1 cellular context compared by ENCODE assay signal in the genomic region with DNA sequence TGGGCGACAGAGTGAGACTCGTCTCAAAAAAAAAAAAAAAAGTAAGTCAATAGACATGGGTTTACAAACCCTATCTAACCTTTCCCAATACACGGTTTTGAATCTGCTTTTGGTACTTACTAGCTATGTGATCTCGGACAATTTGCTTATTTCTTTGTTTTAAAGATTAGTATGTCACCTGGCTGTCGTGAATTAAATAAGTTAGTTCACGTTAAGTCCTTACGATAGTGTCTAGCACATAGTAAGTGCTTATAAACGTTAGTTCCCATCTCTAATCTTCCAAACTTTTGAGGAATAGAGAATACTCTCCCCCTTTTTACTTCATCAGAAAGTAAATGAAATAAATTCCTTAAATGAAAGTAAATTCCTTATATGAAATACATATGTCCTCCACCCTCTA.
TF ChIP-seq lines count a peak whose summit lies in the region.

No MANE protein-coding gene starts in this region.

TF ChIP-seq in K562, 482 proteins besides CTCF, POLR2A, EP300 and RAD21 (continued from another document):
- TF ChIP-seq ZBTB40 (IDR thresholded peaks at IDR 0.05) = no peak
- TF ChIP-seq ZBTB40 (CRISPR knock-in tag; IDR thresholded peaks at IDR 0.05) = no peak
- TF ChIP-seq BHLHE40 (IDR thresholded peaks at IDR 0.05; ENCODE audit: low read length) = no peak
- TF ChIP-seq JUN (IDR thresholded peaks at IDR 0.05; ENCODE audit: borderline replicate concordance, low read depth, low read length) = no peak
- TF ChIP-seq JUN (CRISPR knock-in tag; IDR thresholded peaks at IDR 0.05; ENCODE audit: borderline replicate concordance) = no peak
- no peak for TF ChIP-seq ERF (CRISPR knock-in tag; IDR thresholded peaks at IDR 0.05)
- no peak for TF ChIP-seq TAF15 (IDR thresholded peaks at IDR 0.05; ENCODE audit: low read depth, low read length)
- TF ChIP-seq, protein P1, sequence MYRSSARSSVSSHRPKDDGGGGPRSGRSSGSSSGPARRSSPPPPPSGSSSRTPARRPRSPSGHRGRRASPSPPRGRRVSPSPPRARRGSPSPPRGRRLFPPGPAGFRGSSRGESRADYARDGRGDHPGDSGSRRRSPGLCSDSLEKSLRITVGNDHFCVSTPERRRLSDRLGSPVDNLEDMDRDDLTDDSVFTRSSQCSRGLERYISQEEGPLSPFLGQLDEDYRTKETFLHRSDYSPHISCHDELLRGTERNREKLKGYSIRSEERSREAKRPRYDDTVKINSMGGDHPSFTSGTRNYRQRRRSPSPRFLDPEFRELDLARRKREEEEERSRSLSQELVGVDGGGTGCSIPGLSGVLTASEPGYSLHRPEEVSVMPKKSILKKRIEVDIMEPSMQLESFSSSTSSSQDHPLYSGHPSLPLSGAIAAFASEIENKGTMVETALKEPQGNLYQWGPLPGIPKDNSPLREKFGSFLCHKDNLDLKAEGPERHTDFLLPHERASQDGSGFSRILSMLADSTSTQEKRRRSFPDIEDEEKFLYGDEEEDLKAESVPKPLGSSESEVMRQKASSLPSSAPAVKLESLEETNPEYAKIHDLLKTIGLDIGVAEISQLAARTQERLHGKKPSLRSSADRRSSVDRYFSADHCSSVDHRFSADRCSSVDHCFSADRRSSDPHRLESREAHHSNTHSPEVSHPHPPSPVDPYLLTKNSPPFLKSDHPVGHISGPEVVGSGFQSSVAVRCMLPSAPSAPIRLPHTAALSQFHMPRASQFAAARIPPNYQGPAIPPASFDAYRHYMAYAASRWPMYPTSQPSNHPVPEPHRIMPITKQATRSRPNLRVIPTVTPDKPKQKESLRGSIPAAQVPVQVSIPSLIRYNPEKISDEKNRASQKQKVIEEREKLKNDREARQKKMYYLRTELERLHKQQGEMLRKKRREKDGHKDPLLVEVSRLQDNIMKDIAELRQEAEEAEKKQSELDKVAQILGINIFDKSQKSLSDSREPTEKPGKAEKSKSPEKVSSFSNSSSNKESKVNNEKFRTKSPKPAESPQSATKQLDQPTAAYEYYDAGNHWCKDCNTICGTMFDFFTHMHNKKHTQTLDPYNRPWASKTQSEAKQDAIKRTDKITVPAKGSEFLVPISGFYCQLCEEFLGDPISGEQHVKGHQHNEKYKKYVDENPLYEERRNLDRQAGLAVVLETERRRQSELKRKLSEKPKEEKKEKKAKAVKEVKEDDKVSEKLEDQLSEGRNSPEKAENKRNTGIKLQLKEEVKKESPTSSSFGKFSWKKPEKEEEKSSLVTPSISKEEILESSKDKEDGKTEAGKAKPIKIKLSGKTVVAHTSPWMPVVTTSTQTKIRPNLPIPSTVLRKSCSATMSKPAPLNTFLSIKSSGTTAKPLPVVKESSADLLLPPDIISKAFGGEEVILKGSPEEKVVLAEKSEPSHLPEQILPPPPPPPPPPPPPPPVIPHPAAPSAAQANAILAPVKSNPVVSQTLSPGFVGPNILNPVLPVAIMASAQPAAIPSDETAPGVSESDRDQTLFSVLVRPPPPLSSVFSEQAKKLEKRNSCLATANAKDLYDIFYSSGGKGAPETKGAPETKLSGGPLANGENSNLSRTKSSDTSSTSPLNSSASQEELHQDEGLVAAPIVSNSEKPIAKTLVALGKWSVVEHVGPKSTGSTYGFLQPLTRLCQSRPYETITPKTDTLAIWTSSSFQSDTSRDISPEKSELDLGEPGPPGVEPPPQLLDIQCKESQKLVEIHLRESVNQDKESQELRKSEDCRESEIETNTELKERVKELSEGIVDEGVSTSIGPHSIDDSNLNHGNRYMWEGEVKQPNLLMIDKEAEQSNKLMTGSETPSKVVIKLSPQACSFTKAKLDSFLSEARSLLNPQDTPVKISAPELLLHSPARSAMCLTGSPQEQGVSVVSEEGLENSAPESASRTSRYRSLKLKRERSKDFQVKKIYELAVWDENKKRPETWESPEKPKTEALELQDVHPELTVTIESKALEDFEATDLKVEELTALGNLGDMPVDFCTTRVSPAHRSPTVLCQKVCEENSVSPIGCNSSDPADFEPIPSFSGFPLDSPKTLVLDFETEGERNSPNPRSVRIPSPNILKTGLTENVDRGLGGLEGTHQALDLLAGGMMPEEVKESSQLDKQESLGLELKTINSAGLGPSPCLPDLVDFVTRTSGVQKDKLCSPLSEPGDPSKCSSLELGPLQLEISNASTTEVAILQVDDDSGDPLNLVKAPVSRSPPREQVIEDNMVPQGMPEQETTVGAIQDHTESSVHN (IDR thresholded peaks at IDR 0.05; ENCODE audit: borderline replicate concordance in 1 of 2, low read depth in 1 of 2) = no peak
- no peak for TF ChIP-seq HCFC1 (IDR thresholded peaks at IDR 0.05; ENCODE audit: low read depth, low read length)
- TF ChIP-seq CREB1 (IDR thresholded peaks at IDR 0.05) = no peak
- TF ChIP-seq CREB1 (CRISPR knock-in tag; IDR thresholded peaks at IDR 0.05) = no peak
- TF ChIP-seq, protein P2, sequence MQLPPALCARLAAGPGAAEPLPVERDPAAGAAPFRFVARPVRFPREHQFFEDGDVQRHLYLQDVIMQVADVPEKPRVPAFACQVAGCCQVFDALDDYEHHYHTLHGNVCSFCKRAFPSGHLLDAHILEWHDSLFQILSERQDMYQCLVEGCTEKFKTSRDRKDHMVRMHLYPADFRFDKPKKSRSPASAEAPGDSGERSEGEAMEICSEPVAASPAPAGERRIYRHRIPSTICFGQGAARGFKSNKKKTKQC (CRISPR knock-in tag; IDR thresholded peaks at IDR 0.05) = no peak
- TF ChIP-seq, protein P3, sequence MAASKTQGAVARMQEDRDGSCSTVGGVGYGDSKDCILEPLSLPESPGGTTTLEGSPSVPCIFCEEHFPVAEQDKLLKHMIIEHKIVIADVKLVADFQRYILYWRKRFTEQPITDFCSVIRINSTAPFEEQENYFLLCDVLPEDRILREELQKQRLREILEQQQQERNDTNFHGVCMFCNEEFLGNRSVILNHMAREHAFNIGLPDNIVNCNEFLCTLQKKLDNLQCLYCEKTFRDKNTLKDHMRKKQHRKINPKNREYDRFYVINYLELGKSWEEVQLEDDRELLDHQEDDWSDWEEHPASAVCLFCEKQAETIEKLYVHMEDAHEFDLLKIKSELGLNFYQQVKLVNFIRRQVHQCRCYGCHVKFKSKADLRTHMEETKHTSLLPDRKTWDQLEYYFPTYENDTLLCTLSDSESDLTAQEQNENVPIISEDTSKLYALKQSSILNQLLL (CRISPR knock-in tag; IDR thresholded peaks at IDR 0.05; ENCODE audit: borderline replicate concordance) = peak; percentile 97
- TF ChIP-seq, protein P4, sequence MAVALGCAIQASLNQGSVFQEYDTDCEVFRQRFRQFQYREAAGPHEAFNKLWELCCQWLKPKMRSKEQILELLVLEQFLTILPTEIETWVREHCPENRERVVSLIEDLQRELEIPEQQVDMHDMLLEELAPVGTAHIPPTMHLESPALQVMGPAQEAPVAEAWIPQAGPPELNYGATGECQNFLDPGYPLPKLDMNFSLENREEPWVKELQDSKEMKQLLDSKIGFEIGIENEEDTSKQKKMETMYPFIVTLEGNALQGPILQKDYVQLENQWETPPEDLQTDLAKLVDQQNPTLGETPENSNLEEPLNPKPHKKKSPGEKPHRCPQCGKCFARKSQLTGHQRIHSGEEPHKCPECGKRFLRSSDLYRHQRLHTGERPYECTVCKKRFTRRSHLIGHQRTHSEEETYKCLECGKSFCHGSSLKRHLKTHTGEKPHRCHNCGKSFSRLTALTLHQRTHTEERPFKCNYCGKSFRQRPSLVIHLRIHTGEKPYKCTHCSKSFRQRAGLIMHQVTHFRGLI (CRISPR knock-in tag; IDR thresholded peaks at IDR 0.05) = peak; percentile 57; the same call in 1 of the 2 replicates
- TF ChIP-seq THAP12 (CRISPR knock-in tag; IDR thresholded peaks at IDR 0.05) = no peak
- TF ChIP-seq ESRRB (CRISPR knock-in tag; IDR thresholded peaks at IDR 0.05; ENCODE audit: borderline replicate concordance) = no peak
- TF ChIP-seq NCOR1 (IDR thresholded peaks at IDR 0.05) = no peak
- TF ChIP-seq ARID2 (IDR thresholded peaks at IDR 0.05) = no peak
